ENCODE assay signal across 16 cellular contexts in genomic region chr5:152994040-152994439, GRCh38.
"Had no signal": no experiment of that assay in that cellular context is flagged by ENCODE, and none has a peak within 500 bp of the region (broad histone marks: within the 10 kb centered on the region; RNA-seq: fewer than 3 reads in every experiment).

No MANE protein-coding gene starts in this region.

- H3K27me3 Mint-ChIP-seq: activated CD4-positive, alpha-beta T cell treated with anti-CD3 and anti-CD28 coated beads, Interleukin-2, amount 10 ng/mL, durations not matched to agents 24 days and 14 days; activated naive CD8-positive, alpha-beta T cell; central memory CD8-positive, alpha-beta T cell had no signal

- H3K4me3 ChIP-seq: lung had no signal

- H3K4me1 Mint-ChIP-seq: activated CD4-positive, alpha-beta T cell treated with anti-CD3 and anti-CD28 coated beads, Interleukin-2, amount 10 ng/mL, durations not matched to agents 24 days and 14 days; central memory CD8-positive, alpha-beta T cell; neural crest cell had no signal

- DNase-seq: activated CD4-positive, alpha-beta T cell treated with anti-CD3 and anti-CD28 coated beads, Interleukin-2, amount 10 ng/mL, durations not matched to agents 24 days and 14 days; activated CD4-positive, CD25-positive, alpha-beta regulatory T cell; activated CD8-positive, alpha-beta memory T cell treated with anti-CD3 and anti-CD28 coated beads, Interleukin-2, amount 50 U/mL, for 48 hours; activated gamma-delta T cell treated with Interleukin-2 at 50 U/mL for 16 hours; amniotic stem cell; cortex of kidney; effector CD8-positive, alpha-beta T cell; foreskin melanocyte; stimulated activated naive CD8-positive, alpha-beta T cell treated with anti-CD3 and anti-CD28 coated beads, Interleukin-15, Interleukin-2, amounts not matched to agents 100 U/mL and 50 U/mL, for 24 hours; T-helper 2 cell had no signal

- H3K27ac Mint-ChIP-seq: activated CD4-positive, alpha-beta T cell treated with anti-CD3 and anti-CD28 coated beads, Interleukin-2, amount 10 ng/mL, durations not matched to agents 24 days and 14 days; activated naive CD8-positive, alpha-beta T cell had no signal

- ATAC-seq: sciatic nerve; stimulated activated naive CD8-positive, alpha-beta T cell treated with anti-CD3 and anti-CD28 coated beads, Interleukin-15, Interleukin-2, amounts not matched to agents 100 U/mL and 50 U/mL, for 24 hours had no signal

- H3K36me3 Mint-ChIP-seq: activated naive CD8-positive, alpha-beta T cell had no signal

- H3K4me3 Mint-ChIP-seq: activated CD4-positive, alpha-beta T cell treated with anti-CD3 and anti-CD28 coated beads, Interleukin-2, amount 10 ng/mL, durations not matched to agents 24 days and 14 days; activated naive CD8-positive, alpha-beta T cell; central memory CD8-positive, alpha-beta T cell; neural crest cell had no signal

- H3K9me3 Mint-ChIP-seq: activated CD4-positive, alpha-beta T cell treated with anti-CD3 and anti-CD28 coated beads, Interleukin-2, amount 10 ng/mL, durations not matched to agents 24 days and 14 days had no signal

- FAIRE-seq: endothelial cell of umbilical vein had no signal
